ENCODE assay signal across 23 cellular contexts in genomic region chr18:46345181-46345465, GRCh38.
"Had no signal": no experiment of that assay in that cellular context is flagged by ENCODE, and none has a peak within 500 bp of the region (broad histone marks: within the 10 kb centered on the region; RNA-seq: fewer than 3 reads in every experiment).

No MANE protein-coding gene starts in this region.

- H3K9me3 Mint-ChIP-seq: activated naive CD4-positive, alpha-beta T cell treated with anti-CD3 and anti-CD28 coated beads, Interleukin-2, amount 50 U/mL, for 24 hours; naive thymus-derived CD4-positive, alpha-beta T cell; type B pancreatic cell; WTC11 had no signal

- H3K9me3 ChIP-seq: adrenal gland, ascending aorta, left ventricle myocardium inferior, thoracic aorta, vagina had no signal

- ATAC-seq: activated CD4-positive, alpha-beta T cell treated with anti-CD3 and anti-CD28 coated beads for 36 hours; foreskin keratinocyte; naive thymus-derived CD4-positive, alpha-beta T cell; WTC11 had no signal

- H3K27ac ChIP-seq: adrenal gland, ascending aorta, brain microvascular endothelial cell, foreskin keratinocyte, hepatocyte, thoracic aorta, vagina had no signal

- H3K4me2 ChIP-seq: hepatocyte had no signal

- H3K27me3 Mint-ChIP-seq: activated CD4-positive, alpha-beta T cell treated with anti-CD3 and anti-CD28 coated beads for 36 hours; activated naive CD4-positive, alpha-beta T cell treated with anti-CD3 and anti-CD28 coated beads, Interleukin-2, amount 50 U/mL, for 24 hours; progenitor cell of endocrine pancreas; type B pancreatic cell had no signal

- H3K27me3 ChIP-seq: adrenal gland, ascending aorta, brain microvascular endothelial cell, foreskin keratinocyte, hepatocyte, vagina had no signal

- H3K4me1 ChIP-seq: adrenal gland, ascending aorta, foreskin keratinocyte had no signal

- H2AFZ ChIP-seq: hepatocyte had no signal

- H3K36me3 ChIP-seq: adrenal gland, ascending aorta, brain microvascular endothelial cell, left ventricle myocardium inferior, thoracic aorta, vagina had no signal

- H3K4me3 Mint-ChIP-seq: activated CD4-positive, alpha-beta T cell treated with anti-CD3 and anti-CD28 coated beads for 36 hours; activated naive CD4-positive, alpha-beta T cell treated with anti-CD3 and anti-CD28 coated beads, Interleukin-2, amount 50 U/mL, for 24 hours; type B pancreatic cell; WTC11 had no signal

- H3K79me2 ChIP-seq: hepatocyte had no signal

- H3K27ac Mint-ChIP-seq: activated CD4-positive, alpha-beta T cell treated with anti-CD3 and anti-CD28 coated beads for 36 hours; progenitor cell of endocrine pancreas; type B pancreatic cell; WTC11 had no signal

- H3K4me3 ChIP-seq: adrenal gland, ascending aorta, hepatocyte, left ventricle myocardium inferior, thoracic aorta, vagina had no signal

- H3K36me3 Mint-ChIP-seq: activated naive CD4-positive, alpha-beta T cell treated with anti-CD3 and anti-CD28 coated beads, Interleukin-2, amount 50 U/mL, for 24 hours; naive thymus-derived CD4-positive, alpha-beta T cell; WTC11 had no signal

- DNase-seq: activated CD4-positive, alpha-beta T cell treated with anti-CD3 and anti-CD28 coated beads for 36 hours; activated CD4-positive, alpha-beta T cell treated with anti-CD3 and anti-CD28 coated beads, Interleukin-2, amount 50 U/mL, for 4 hours; activated effector memory CD4-positive, alpha-beta T cell treated with Interleukin-2 at 50 U/mL for 16 hours; activated T-cell treated with anti-CD3 and anti-CD28 coated beads, Interleukin-2, amount 50 U/mL, for 48 hours; adrenal gland; brain microvascular endothelial cell; caudate nucleus; dermis blood vessel endothelial cell; effector CD8-positive, alpha-beta T cell; foreskin keratinocyte; left ventricle myocardium inferior; naive thymus-derived CD4-positive, alpha-beta T cell; stimulated activated CD4-positive, alpha-beta T cell treated with anti-CD3 and anti-CD28 coated beads, Interleukin-4, amount 100 ng/mL, for 24 hours; stimulated activated naive CD4-positive, alpha-beta T cell treated with Interleukin-2 at 50 U/mL for 16 hours; T1000 had no signal
